Comparison of ENCODE assay signal across 1 cellular context in genomic region chr5:17218353-17219005, GRCh38.
TF ChIP-seq lines count a peak whose summit lies in the region.

No MANE protein-coding gene starts in this region.

TF ChIP-seq in GM23338, 12 proteins besides CTCF, POLR2A, EP300 and RAD21 (continued from another document):
- TF ChIP-seq REST (IDR thresholded peaks at IDR 0.05; ENCODE audit: unreplicated experiment) (no peak), POLR2AphosphoS5 (IDR thresholded peaks at IDR 0.05; ENCODE audit: low read depth) (no peak), JUNB (IDR thresholded peaks at IDR 0.05; ENCODE audit: unreplicated experiment) (no peak)
